Comparison of ENCODE assay signal across 8 cellular contexts in the genomic region with DNA sequence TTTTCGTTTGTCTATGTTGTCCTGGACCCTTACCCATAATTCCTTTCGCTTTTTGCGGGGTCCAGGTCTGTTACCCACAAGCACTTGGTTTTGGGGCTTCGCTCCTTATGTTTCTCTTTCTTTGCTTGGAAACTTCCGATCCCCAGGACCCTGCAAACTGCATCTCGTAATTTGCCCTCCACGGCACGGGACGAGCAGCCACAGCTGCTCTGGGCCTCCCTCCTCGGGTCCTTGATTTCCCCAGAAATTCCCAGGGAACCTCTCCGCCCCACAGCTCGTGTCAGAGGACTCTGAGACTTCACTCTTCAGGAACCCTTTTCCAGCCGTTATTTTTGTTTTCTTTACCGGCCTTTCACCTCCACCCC. TPM values are rescaled to one million over a fixed set of nuclear protein-coding genes. Genes with fewer than 3 reads are reported as not detected.
DNase-seq lines count a peak whose midpoint lies in the region; ATAC-seq and TF ChIP-seq lines count a peak whose summit lies in the region.

No MANE protein-coding gene starts in this region.

- H3K27me3 ChIP-seq in BE2C (no peaks in the 10 kb centered on the region), dorsolateral prefrontal cortex (no peaks in the 10 kb centered on the region)

- intact Hi-C loops in dorsolateral prefrontal cortex (cut with DNase I) (loop anchor here in 1 of 2 donors (2.0 to 10.0 kb wide), 2 partner anchors 33 to 359 kb away; a partner anchor contains a TSS), natural killer cell (cut with micrococcal nuclease) (no loop called here)

- no peaks in the 10 kb centered on the region for H3K9me3 Mint-ChIP-seq in natural killer cell

- no peaks in the 10 kb centered on the region for H3K36me3 Mint-ChIP-seq in natural killer cell

- ATAC-seq in natural killer cell: no peak
- no peak for ATAC-seq in GM18517 (IDR thresholded peaks at IDR 0.05; ENCODE audit: unreplicated experiment)
- ATAC-seq in HG03439 (IDR thresholded peaks at IDR 0.05; ENCODE audit: unreplicated experiment): no peak

- DNase-seq in BE2C (no peak), dorsolateral prefrontal cortex (no peak), natural killer cell (no peak), NCI-H1436 (lab: John Stamatoyannopoulos, UW) (no peak), putamen (ENCODE audit: low spot score) (no peak)

- peak overlapping the region; percentile 96 for H3K27ac Mint-ChIP-seq in natural killer cell

- peak overlapping the region; percentile 87 for H3K27ac ChIP-seq in KOPT-K1 (ENCODE audit: low read depth, low read length, poor library complexity, severe bottlenecking)
- peak overlapping the region in 58 of 59 donors; percentile 66 to 98 (median 93) for H3K27ac ChIP-seq in dorsolateral prefrontal cortex

- H3K36me3 ChIP-seq in BE2C (peaks cover 40% of the 10 kb centered on the region), KOPT-K1 (ENCODE audit: insufficient read depth, low read length) (peaks cover 46% of the 10 kb centered on the region)

- peak overlapping the region; percentile 99 for H3K4me3 Mint-ChIP-seq in natural killer cell

- peaks cover 29 to 45% of the 10 kb centered on the region in 2 donors for H3K4me1 Mint-ChIP-seq in natural killer cell

- H3K9me3 ChIP-seq in BE2C (no peaks in the 10 kb centered on the region), KOPT-K1 (ENCODE audit: insufficient read depth, low read length, poor library complexity, severe bottlenecking) (no peaks in the 10 kb centered on the region)

- no peak for TF ChIP-seq CTCF in BE2C (IDR thresholded peaks at IDR 0.05; ENCODE audit: low read depth, low read length)
- TF ChIP-seq CTCF in dorsolateral prefrontal cortex (IDR thresholded peaks at IDR 0.05 in 54 of 56, conservative IDR thresholded peaks at IDR 0.05 in 2 of 56; ENCODE audit: low read depth in 1 of 56, partially characterized antibody in 56 of 56): no peak
- no peak for TF ChIP-seq CTCF in natural killer cell (IDR thresholded peaks at IDR 0.05)

- peak overlapping the region; percentile 76 for H3K4me3 ChIP-seq in BE2C (ENCODE audit: low read depth, low read length)
- H3K4me3 ChIP-seq in dorsolateral prefrontal cortex: peak overlapping the region; percentile 60 to 100 (median 95)

- peaks cover 3% of the 10 kb centered on the region for H3K4me1 ChIP-seq in BE2C

- H3K27me3 Mint-ChIP-seq in natural killer cell (ENCODE audit: low read depth in 2 of 2): peaks cover 0 to 3% of the 10 kb centered on the region in 2 donors

RNA-seq across cellular contexts. Expression of a gene that starts 0.6 kb away (rescaled TPM):
- 206 TPM for polyA plus RNA-seq in BE2C (2012; ENCODE audit: insufficient read depth, insufficient read length, low read depth)
- total RNA-seq in dorsolateral prefrontal cortex (100 to 1,000 TPM; 217 to 495 (median 342) TPM), natural killer cell (100 to 1,000 TPM; 244 to 312 (median 299) TPM)

RNA-seq across cellular contexts. Expression of a gene that starts 13.4 kb away (rescaled TPM):
- polyA plus RNA-seq in BE2C (2012; ENCODE audit: insufficient read depth, insufficient read length, low read depth): not detected
- total RNA-seq in dorsolateral prefrontal cortex (under 1 TPM in 5 of 120 experiments, not detected in 115; 0.10 to 0.25 (median 0.17) TPM), natural killer cell (not detected)

RNA-seq across cellular contexts. Expression of a gene that starts 21.2 kb away (rescaled TPM):
- not detected for polyA plus RNA-seq in BE2C (2012; ENCODE audit: insufficient read depth, insufficient read length, low read depth)
- total RNA-seq in dorsolateral prefrontal cortex (not detected), natural killer cell (not detected)

RNA-seq across cellular contexts. Expression of a gene that starts 28.3 kb away (rescaled TPM):
- not detected for polyA plus RNA-seq in BE2C (2012; ENCODE audit: insufficient read depth, insufficient read length, low read depth)
- total RNA-seq in dorsolateral prefrontal cortex: 1 to 10 TPM in 1 of 120 experiments, under 1 TPM in 6, not detected in 113; 0.49 to 1.5 (median 0.59) TPM
- not detected for total RNA-seq in natural killer cell

RNA-seq across cellular contexts. Expression of a gene that starts 28.3 kb away (rescaled TPM):
- polyA plus RNA-seq in BE2C (2012; ENCODE audit: insufficient read depth, insufficient read length, low read depth): 22.0 TPM
- total RNA-seq in dorsolateral prefrontal cortex: 10 to 100 TPM; 15.5 to 61.0 (median 36.9) TPM
- total RNA-seq in natural killer cell: 1 to 10 TPM; 6.2 to 8.8 (median 6.5) TPM
